Comparison of ENCODE assay signal across 8 cellular contexts in genomic region chrX:15930585-15930984, GRCh38.
DNase-seq lines count a peak whose midpoint lies in the region; ATAC-seq and TF ChIP-seq lines count a peak whose summit lies in the region.

No MANE protein-coding gene starts in this region.

- no peaks in the 10 kb centered on the region for H3K4me1 ChIP-seq in psoas muscle

- in situ Hi-C loops in brain microvascular endothelial cell (cut with HindIII; ENCODE audit: low pct_ligation_motif_present, low sequenced_read_pairs) = no loop called here

- DNase-seq in NCI-H2171 treated with DMSO at 0.1 percent for 48 hours (lab: John Stamatoyannopoulos, UW) = peak; percentile 11
- no peak for DNase-seq in NCI-H2171 (lab: John Stamatoyannopoulos, UW)
- peak; percentile 47 for DNase-seq in NCI-H1417 treated with DMSO at 0.1 percent for 48 hours (lab: John Stamatoyannopoulos, UW)
- no peak for DNase-seq in brain microvascular endothelial cell
- DNase-seq in psoas muscle = no peak
- no peak for DNase-seq in GM19240 (ENCODE audit: insufficient read length, low spot score)

- 27 to 38% (median 33%) methylated on average over 5 of the region's 5 CpGs for WGBS in psoas muscle, 3 donors

- no peak overlapping the region for H3K4me3 ChIP-seq in brain microvascular endothelial cell (ENCODE audit: low read depth, low read length)
- H3K4me3 ChIP-seq in psoas muscle = no peak overlapping the region

- H3K27ac ChIP-seq in brain microvascular endothelial cell (no peak overlapping the region), psoas muscle (no peak overlapping the region)

- intact Hi-C loops in psoas muscle (cut with DNase I) = no loop called here

- H3K9me3 ChIP-seq in psoas muscle = no peaks in the 10 kb centered on the region

- TF ChIP-seq CTCF in brain microvascular endothelial cell (IDR thresholded peaks at IDR 0.05; ENCODE audit: low read depth, low read length, missing control alignments) (peak; percentile 39), psoas muscle (IDR thresholded peaks at IDR 0.05) (peak; percentile 22)

- H3K36me3 ChIP-seq in brain microvascular endothelial cell (replicated peaks) (no peaks in the 10 kb centered on the region), psoas muscle (ENCODE audit: insufficient read depth in 1 of 2, low read depth in 1 of 2) (no peaks in the 10 kb centered on the region)

- no peak for ATAC-seq in psoas muscle
- no peak for ATAC-seq in HG02623 (IDR thresholded peaks at IDR 0.05; ENCODE audit: unreplicated experiment)
- ATAC-seq in HG03432 (IDR thresholded peaks at IDR 0.05; ENCODE audit: unreplicated experiment) = no peak

- H3K27me3 ChIP-seq in brain microvascular endothelial cell (replicated peaks) = no peaks in the 10 kb centered on the region
- peaks cover 0 to 44% (median 0%) of the 10 kb centered on the region in 3 donors for H3K27me3 ChIP-seq in psoas muscle (ENCODE audit: insufficient read depth in 3 of 3, low read length in 2 of 3)

Comparison
In these comparisons a context has a peak if more than half of its experiments do, and no peak if none do; other contexts are left out.
1. DNase-seq: peak in NCI-H2171 treated with DMSO at 0.1 percent for 48 hours (single experiment) and NCI-H1417 treated with DMSO at 0.1 percent for 48 hours (single experiment); none in NCI-H2171 (single experiment), brain microvascular endothelial cell (single experiment), psoas muscle (0 of 2) and GM19240 (single experiment).